Comparison of ENCODE assay signal across 16 cellular contexts in genomic region chrX:154506483-154507332, GRCh38. TPM values are rescaled to one million over a fixed set of nuclear protein-coding genes. Genes with fewer than 3 reads are reported as not detected.
A peak's percentile ranks its signal among the peaks of the same experiment; 100 is the strongest.
DNase-seq lines count a peak whose midpoint lies in the region; ATAC-seq and TF ChIP-seq lines count a peak whose summit lies in the region.
"Had no signal": no experiment of that assay in that cellular context is flagged by ENCODE, and none has a peak within 500 bp of the region (broad histone marks: within the 10 kb centered on the region; RNA-seq: fewer than 3 reads in every experiment).

No MANE protein-coding gene starts in this region.

- no peak for TF ChIP-seq POLR2A in breast epithelium (IDR thresholded peaks at IDR 0.05)

- TF ChIP-seq CTCF in mammary epithelial cell (conservative IDR thresholded peaks at IDR 0.05 in 1 of 2, IDR thresholded peaks at IDR 0.05 in 1 of 2; ENCODE audit: extremely low read depth in 1 of 2, insufficient read depth in 1 of 2, low read depth in 1 of 2, low read length in 2 of 2): no peak
- no peak for TF ChIP-seq CTCF in breast epithelium (IDR thresholded peaks at IDR 0.05)
- no peak for TF ChIP-seq CTCF in RWPE2 (IDR thresholded peaks at IDR 0.05; ENCODE audit: poor library complexity, severe bottlenecking)
- TF ChIP-seq CTCF in mucosa of descending colon (IDR thresholded peaks at IDR 0.05): no peak

- WGBS in mammary epithelial cell (ENCODE audit: low coverage, missing lambda C conversion rate): 98% methylated on average over 15 of the region's 37 CpGs

- H3K79me2 ChIP-seq in mammary epithelial cell (ENCODE audit: insufficient read depth, low read length): no peaks in the 10 kb centered on the region

- H3K9me3 ChIP-seq in mammary epithelial cell (replicated peaks; ENCODE audit: insufficient read depth, low read length): no peaks in the 10 kb centered on the region
- peaks cover 0 to 11% of the 10 kb centered on the region in 2 donors for H3K9me3 ChIP-seq in breast epithelium
- H3K9me3 ChIP-seq in RWPE2 (ENCODE audit: severe bottlenecking): no peaks in the 10 kb centered on the region
- no peaks in the 10 kb centered on the region for H3K9me3 ChIP-seq in mucosa of descending colon

- in situ Hi-C loops in mammary epithelial cell (cut with MboI; ENCODE audit: low sequenced_read_pairs in 2 of 2): no loop called here

- CTCF ChIA-PET in mammary epithelial cell (lab: Charles Lee; ENCODE audit: low non-redundant PET): no interaction called here

- TSS peak; percentile 36 for BruUV-seq in mammary epithelial cell (replicated peaks; lab: Mats Ljungman, UMichigan)

- no peak overlapping the region for H3K4me3 ChIP-seq in mammary epithelial cell (replicated peaks in 1 of 3; ENCODE audit: insufficient read depth in 1 of 3, low read depth in 2 of 3, low read length in 3 of 3)
- H3K4me3 ChIP-seq in breast epithelium: no peak overlapping the region
- H3K4me3 ChIP-seq in RWPE2 (ENCODE audit: severe bottlenecking): no peak overlapping the region
- no peak overlapping the region for H3K4me3 ChIP-seq in mucosa of descending colon

- no peak for ATAC-seq in RWPE2 (ENCODE audit: low read depth)
- peak; percentile 15 for ATAC-seq in mucosa of descending colon
- no peak for ATAC-seq in HG03442 (IDR thresholded peaks at IDR 0.05; ENCODE audit: unreplicated experiment)
- ATAC-seq in GM21526 (IDR thresholded peaks at IDR 0.05; ENCODE audit: low FRiP score, unreplicated experiment): no peak
- ATAC-seq: HepG2 had no signal

- no peaks in the 10 kb centered on the region for H3K27me3 ChIP-seq in mammary epithelial cell (ENCODE audit: insufficient read depth, low read length)
- peaks cover 0 to 41% of the 10 kb centered on the region in 2 donors for H3K27me3 ChIP-seq in breast epithelium
- H3K27me3 ChIP-seq in RWPE2 (ENCODE audit: insufficient read depth, poor library complexity, severe bottlenecking): no peaks in the 10 kb centered on the region

- no peak overlapping the region for H3K9ac ChIP-seq in mammary epithelial cell (ENCODE audit: insufficient read depth, low read length)
- H3K9ac ChIP-seq: KMS-11 had no signal

- no peak overlapping the region for H2AFZ ChIP-seq in mammary epithelial cell (ENCODE audit: low read depth, low read length)

- H3K4me2 ChIP-seq in mammary epithelial cell (ENCODE audit: insufficient read depth, low read depth, low read length): no peak overlapping the region
- H3K4me2 ChIP-seq: KMS-11 had no signal

- no peak overlapping the region for H3K27ac ChIP-seq in mammary epithelial cell (ENCODE audit: insufficient read depth, low read depth, low read length)
- no peak overlapping the region for H3K27ac ChIP-seq in breast epithelium
- H3K27ac ChIP-seq in RWPE2 (ENCODE audit: poor library complexity, severe bottlenecking): peak overlapping the region; percentile 40
- H3K27ac ChIP-seq in temporal lobe (ENCODE audit: low read depth, low read length): peak overlapping the region; percentile 9
- H3K27ac ChIP-seq: 22Rv1, KMS-11 had no signal

- intact Hi-C loops in mammary epithelial cell (cut with micrococcal nuclease): no loop called here
- intact Hi-C loops in breast epithelium (cut with DNase I; ENCODE audit: low total_unique reads): no loop called here
- intact Hi-C loops in mucosa of descending colon (cut with DNase I, micrococcal nuclease): no loop called here

- H3K36me3 ChIP-seq in mammary epithelial cell (ENCODE audit: insufficient read depth, low read length) (no peaks in the 10 kb centered on the region), breast epithelium (no peaks in the 10 kb centered on the region), RWPE2 (ENCODE audit: low read depth) (no peaks in the 10 kb centered on the region), mucosa of descending colon (ENCODE audit: low read depth) (no peaks in the 10 kb centered on the region)

- H3K4me1 ChIP-seq in mammary epithelial cell (ENCODE audit: insufficient read depth, low read length): peaks cover 16% of the 10 kb centered on the region
- H3K4me1 ChIP-seq in breast epithelium: no peaks in the 10 kb centered on the region
- peaks cover 2% of the 10 kb centered on the region for H3K4me1 ChIP-seq in RWPE2 (ENCODE audit: insufficient read depth, poor library complexity, severe bottlenecking)
- no peaks in the 10 kb centered on the region for H3K4me1 ChIP-seq in mucosa of descending colon (ENCODE audit: low read depth)

- H4K20me1 ChIP-seq in mammary epithelial cell (ENCODE audit: insufficient read depth, low read length): no peaks in the 10 kb centered on the region

- dilution Hi-C loops in mammary epithelial cell (cut with HindIII; ENCODE audit: low sequenced_read_pairs): no loop called here

- DNase-seq in mammary epithelial cell (no peak), breast epithelium (ENCODE audit: low spot score in 2 of 2) (no peak), RWPE2 (ENCODE audit: low spot score) (no peak), mucosa of descending colon (no peak), SW480 (ENCODE audit: low spot score) (no peak)
- DNase-seq: DMS 273 treated with DMSO at 0.1 percent for 48 hours, NCI-H1417 treated with DMSO at 0.1 percent for 48 hours, NCI-H187 treated with DMSO at 0.1 percent for 48 hours, NCI-H2227 treated with DMSO at 0.1 percent for 48 hours, NCI-H510A treated with DMSO at 0.1 percent for 48 hours had no signal

RNA-seq across cellular contexts. Expression of gene FAM3A, which starts 9.3 kb away (rescaled TPM):
- 10 to 100 TPM; 24.3 to 41.4 TPM for total RNA-seq in mammary epithelial cell
- polyA plus RNA-seq in mammary epithelial cell: 29.2 TPM
- polyA minus RNA-seq in mammary epithelial cell: 9.1 TPM
- total RNA-seq in breast epithelium: 10 to 100 TPM; 38.8 to 42.6 (median 41.3) TPM
- total RNA-seq in mucosa of descending colon: 10 to 100 TPM; 52.5 to 75.6 (median 64.8) TPM
- total RNA-seq in temporal lobe: 8.4 TPM

RNA-seq across cellular contexts. Expression of gene SLC10A3, which starts 16.3 kb away (rescaled TPM):
- total RNA-seq in mammary epithelial cell (10 to 100 TPM; 27.2 to 29.6 TPM), breast epithelium (10 to 100 TPM; 17.0 to 24.0 (median 19.5) TPM), mucosa of descending colon (10 to 100 TPM; 26.2 to 30.6 (median 28.0) TPM), temporal lobe (2.2 TPM)
- 29.3 TPM for polyA plus RNA-seq in mammary epithelial cell
- polyA minus RNA-seq in mammary epithelial cell: 20.1 TPM

RNA-seq across cellular contexts. Expression of gene UBL4A, which starts 20.3 kb away (rescaled TPM):
- total RNA-seq in mammary epithelial cell (10 to 100 TPM; 30.5 to 33.2 TPM), breast epithelium (10 to 100 TPM; 36.2 to 40.1 (median 38.3) TPM), mucosa of descending colon (10 to 100 TPM; 29.2 to 41.6 (median 32.3) TPM), temporal lobe (35.2 TPM)
- 36.6 TPM for polyA plus RNA-seq in mammary epithelial cell
- polyA minus RNA-seq in mammary epithelial cell: 21.6 TPM

RNA-seq across cellular contexts. Expression of gene LAGE3, which starts 27.6 kb away (rescaled TPM):
- 1 to 10 TPM; 5.3 to 6.5 TPM for total RNA-seq in mammary epithelial cell
- polyA plus RNA-seq in mammary epithelial cell: 7.3 TPM
- not detected for polyA minus RNA-seq in mammary epithelial cell
- total RNA-seq in breast epithelium: 10 to 100 TPM; 21.1 to 38.0 (median 28.8) TPM
- 10 to 100 TPM; 10.7 to 18.5 (median 13.9) TPM for total RNA-seq in mucosa of descending colon
- total RNA-seq in temporal lobe: 7.9 TPM

RNA-seq across cellular contexts. Expression of gene G6PD, which starts 39.9 kb away (rescaled TPM):
- total RNA-seq in mammary epithelial cell (100 to 1,000 TPM in 1 of 2 donors, 10 to 100 TPM in 1; 77.2 to 124 TPM), breast epithelium (10 to 100 TPM; 25.6 to 45.2 (median 38.2) TPM), mucosa of descending colon (10 to 100 TPM; 28.0 to 34.4 (median 33.9) TPM), temporal lobe (17.9 TPM)
- polyA plus RNA-seq in mammary epithelial cell: 150 TPM
- 115 TPM for polyA minus RNA-seq in mammary epithelial cell

Comparison
In these comparisons a context has a peak if more than half of its experiments do, and no peak if none do; other contexts are left out.
1. H3K27ac ChIP-seq: peak in RWPE2 (single experiment) and temporal lobe (single experiment); none in mammary epithelial cell (single experiment) and breast epithelium (0 of 2).